22 cellular contexts compared by ENCODE assay signal in genomic region chr18:34115409-34116081, GRCh38.
DNase-seq lines count a peak whose midpoint lies in the region; TF ChIP-seq lines count a peak whose summit lies in the region.
"Had no signal": no experiment of that assay in that cellular context is flagged by ENCODE, and none has a peak within 500 bp of the region (broad histone marks: within the 10 kb centered on the region; RNA-seq: fewer than 3 reads in every experiment).

No MANE protein-coding gene starts in this region.

- no peaks in the 10 kb centered on the region for H3K9me3 ChIP-seq in WERI-Rb-1 (ENCODE audit: severe bottlenecking)
- H3K9me3 ChIP-seq: A549, SJSA1 had no signal

- peaks cover 22% of the 10 kb centered on the region for H3K4me1 Mint-ChIP-seq in Calu3 (ENCODE audit: low read depth, unreplicated experiment)

- intact Hi-C loops in Calu3 (cut with micrococcal nuclease; ENCODE audit: unreplicated experiment), result no loop called here

- H3K27me3 Mint-ChIP-seq in Calu3 (ENCODE audit: unreplicated experiment), result no peaks in the 10 kb centered on the region

- no peaks in the 10 kb centered on the region for H3K27me3 ChIP-seq in WERI-Rb-1 (ENCODE audit: insufficient read depth, low read depth, severe bottlenecking)
- H3K27me3 ChIP-seq: SJSA1 had no signal

- H3K36me3 Mint-ChIP-seq in Calu3 (ENCODE audit: insufficient read depth, unreplicated experiment), result no peaks in the 10 kb centered on the region

- H3K27ac ChIP-seq in substantia nigra (ENCODE audit: low read depth, low read length, poor library complexity, severe bottlenecking) (no peak overlapping the region), WERI-Rb-1 (no peak overlapping the region)
- H3K27ac ChIP-seq: A549, C4-2B, RWPE1, SJSA1 had no signal

- in situ Hi-C loops in KBM-7 (cut with MboI; ENCODE audit: low pct_unique_long_range_greater_than_20kb, low sequenced_read_pairs), result no loop called here

- H3K36me3 ChIP-seq in WERI-Rb-1, result no peaks in the 10 kb centered on the region
- H3K36me3 ChIP-seq: SJSA1 had no signal

- H3K27ac Mint-ChIP-seq in Calu3 (ENCODE audit: unreplicated experiment), result no peak overlapping the region
- H3K27ac Mint-ChIP-seq: HFFc6 had no signal

- TF ChIP-seq CTCF in Calu3 (IDR thresholded peaks at IDR 0.05; ENCODE audit: unreplicated experiment) (no peak), fibroblast of the aortic adventitia (IDR thresholded peaks at IDR 0.05; ENCODE audit: insufficient read depth, low read length) (no peak), retinal pigment epithelial cell (conservative IDR thresholded peaks at IDR 0.05; ENCODE audit: low read depth, low read length) (no peak), WERI-Rb-1 (IDR thresholded peaks at IDR 0.05; ENCODE audit: low read depth, low read length) (no peak)

- H3K4me3 ChIP-seq in fibroblast of the aortic adventitia (ENCODE audit: low read depth, low read length) (no peak overlapping the region), retinal pigment epithelial cell (ENCODE audit: low read length) (no peak overlapping the region), WERI-Rb-1 (ENCODE audit: low read depth, low read length) (no peak overlapping the region)
- H3K4me3 ChIP-seq: A549, SJSA1 had no signal

- peaks cover 2% of the 10 kb centered on the region for H3K9me3 Mint-ChIP-seq in Calu3 (ENCODE audit: low read depth, unreplicated experiment)

- CTCF ChIA-PET in Calu3 (lab: Charles Lee), result interaction anchor here (0.7 to 0.8 kb wide), 2 partner anchors 17 to 162 kb away, joined by 3 to 5 read pairs; no protein-coding TSS in a partner anchor

- BruUV-seq in Calu3 (replicated peaks; lab: Mats Ljungman, UMichigan), result no TSS peak

- peak; percentile 27 for DNase-seq in Calu3
- DNase-seq in NCI-H69 (lab: John Stamatoyannopoulos, UW), result peak; percentile 62
- peak; percentile 2 for DNase-seq in fibroblast of the aortic adventitia (ENCODE audit: low read depth)
- peak; percentile 77 for DNase-seq in retinal pigment epithelial cell (ENCODE audit: low read depth)
- DNase-seq in KBM-7, result no peak
- no peak for DNase-seq in substantia nigra (lab: John Stamatoyannopoulos, UW)
- no peak for DNase-seq in WERI-Rb-1
- DNase-seq in NCI-H2171 treated with DMSO at 0.1 percent for 48 hours (lab: John Stamatoyannopoulos, UW), result no peak
- DNase-seq: DMS153, EL, GOT3, HFFc6, MM.1S, NCI-H1105, NCI-H1694 treated with DMSO at 0.1 percent for 48 hours, NCI-H446 treated with DMSO at 0.1 percent for 48 hours, NCI-H82, PC-3 had no signal

- H3K4me3 Mint-ChIP-seq in Calu3 (ENCODE audit: low read depth, unreplicated experiment), result no peak overlapping the region
- H3K4me3 Mint-ChIP-seq: HFFc6 had no signal

Comparison
In these comparisons a context has a peak if more than half of its experiments do, and no peak if none do; other contexts are left out.
1. DNase-seq: peak in Calu3 (single experiment), NCI-H69 (single experiment), fibroblast of the aortic adventitia (single experiment) and retinal pigment epithelial cell (single experiment); none in KBM-7 (single experiment), substantia nigra (0 of 49), WERI-Rb-1 (single experiment) and NCI-H2171 treated with DMSO at 0.1 percent for 48 hours (single experiment).